ENCODE assay signal across 11 cellular contexts in the genomic region with DNA sequence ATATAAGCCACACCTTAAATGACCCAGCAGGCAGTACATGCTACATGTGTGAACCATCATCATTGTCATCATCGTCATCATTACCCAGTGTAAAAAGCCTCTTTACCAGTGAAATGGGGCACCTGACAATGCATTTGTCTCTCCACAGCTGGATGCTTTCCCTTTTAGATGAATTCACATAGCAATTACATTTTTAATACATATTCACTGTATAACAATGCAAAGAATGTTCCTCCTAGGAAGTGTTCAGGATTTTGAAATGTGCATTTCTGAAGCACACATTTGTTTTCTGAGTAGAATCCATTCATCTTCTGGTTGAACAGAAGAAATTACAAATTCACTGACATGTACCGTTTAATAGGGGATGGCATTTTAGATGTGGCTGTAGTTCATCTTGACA.
DNase-seq lines count a peak whose midpoint lies in the region; TF ChIP-seq lines count a peak whose summit lies in the region.
"Had no signal": no experiment of that assay in that cellular context is flagged by ENCODE, and none has a peak within 500 bp of the region (broad histone marks: within the 10 kb centered on the region; RNA-seq: fewer than 3 reads in every experiment).

No MANE protein-coding gene starts in this region.

- TF ChIP-seq CTCF in fibroblast of pulmonary artery (IDR thresholded peaks at IDR 0.05; ENCODE audit: low read length, missing control alignments) (no peak), thyroid gland (IDR thresholded peaks at IDR 0.05) (no peak), colonic mucosa (IDR thresholded peaks at IDR 0.05) (no peak)

- intact Hi-C loops in thyroid gland (cut with DNase I) (no loop called here), colonic mucosa (cut with DNase I) (no loop called here)

- no peak overlapping the region for H3K9ac ChIP-seq in colonic mucosa (ENCODE audit: low read depth in 2 of 2, low read length in 2 of 2)

- H3K27ac ChIP-seq in thyroid gland (peak overlapping the region in 2 of 3 donors; percentile 43 to 60), colonic mucosa (no peak overlapping the region)

- H3K4me1 ChIP-seq in HAP-1, result peaks cover 15% of the 10 kb centered on the region
- H3K4me1 ChIP-seq in thyroid gland, result peaks cover 43 to 69% of the 10 kb centered on the region in 2 donors
- peaks cover 3% of the 10 kb centered on the region for H3K4me1 ChIP-seq in colonic mucosa

- no peak overlapping the region for H3K4me3 ChIP-seq in HAP-1
- H3K4me3 ChIP-seq in fibroblast of pulmonary artery (replicated peaks; ENCODE audit: low read depth, low read length), result no peak overlapping the region
- no peak overlapping the region for H3K4me3 ChIP-seq in thyroid gland (replicated peaks in 1 of 3)
- no peak overlapping the region for H3K4me3 ChIP-seq in colonic mucosa

- no peak for TF ChIP-seq POLR2A in thyroid gland (IDR thresholded peaks at IDR 0.05)

- in situ Hi-C loops in HAP-1 (cut with MboI; ENCODE audit: low sequenced_read_pairs), result no loop called here

- H3K27me3 ChIP-seq in HAP-1 (ENCODE audit: low read depth) (no peaks in the 10 kb centered on the region), thyroid gland (no peaks in the 10 kb centered on the region), colonic mucosa (no peaks in the 10 kb centered on the region)

- H3K36me3 ChIP-seq in HAP-1 (replicated peaks) (0 out of 2 replicates have a peak, but pooled peaks cover 3% of the 10 kb centered on the region), thyroid gland (no peaks in the 10 kb centered on the region), colonic mucosa (no peaks in the 10 kb centered on the region)

- 92 to 94% methylated on average over 2 of the region's 2 CpGs for WGBS in thyroid gland, 2 donors

- H3K9me3 ChIP-seq in HAP-1, result no peaks in the 10 kb centered on the region
- no peaks in the 10 kb centered on the region for H3K9me3 ChIP-seq in thyroid gland
- no peaks in the 10 kb centered on the region for H3K9me3 ChIP-seq in colonic mucosa

- peak; percentile 25 to 48 for DNase-seq in HAP-1 (ENCODE audit: low spot score in 2 of 2)
- peak; percentile 80 for DNase-seq in amniotic epithelial cell (ENCODE audit: low read depth)
- DNase-seq in fibroblast of pulmonary artery (ENCODE audit: low read depth), result peak; percentile 84
- DNase-seq in thyroid gland, result no peak
- DNase-seq in GF-D8 (lab: John Stamatoyannopoulos, UW), result no peak
- no peak for DNase-seq in activated T-cell treated with anti-CD3 and anti-CD28 coated beads for 4 hours
- no peak for DNase-seq in colonic mucosa
- DNase-seq: activated naive CD8-positive, alpha-beta T cell treated with anti-CD3 and anti-CD28 coated beads, Interleukin-2, amount 10 ng/mL, durations not matched to agents 7 days and 5 days; NCI-H2081 treated with DMSO at 0.1 percent for 48 hours; occipital lobe; stimulated activated CD4-positive, alpha-beta T cell treated with anti-CD3 and anti-CD28 coated beads, Interleukin-12 subunit alpha, Interleukin-12 subunit beta, amount 100 ng/mL, for 4 hours had no signal

Comparison
In these comparisons a context has a peak if more than half of its experiments do, and no peak if none do; other contexts are left out.
1. DNase-seq: peak in HAP-1 (2 of 2), amniotic epithelial cell (single experiment) and fibroblast of pulmonary artery (single experiment); none in thyroid gland (0 of 2), GF-D8 (single experiment), activated T-cell treated with anti-CD3 and anti-CD28 coated beads for 4 hours (single experiment) and colonic mucosa (single experiment).